ENCODE assay signal across 9 cellular contexts in the genomic region with DNA sequence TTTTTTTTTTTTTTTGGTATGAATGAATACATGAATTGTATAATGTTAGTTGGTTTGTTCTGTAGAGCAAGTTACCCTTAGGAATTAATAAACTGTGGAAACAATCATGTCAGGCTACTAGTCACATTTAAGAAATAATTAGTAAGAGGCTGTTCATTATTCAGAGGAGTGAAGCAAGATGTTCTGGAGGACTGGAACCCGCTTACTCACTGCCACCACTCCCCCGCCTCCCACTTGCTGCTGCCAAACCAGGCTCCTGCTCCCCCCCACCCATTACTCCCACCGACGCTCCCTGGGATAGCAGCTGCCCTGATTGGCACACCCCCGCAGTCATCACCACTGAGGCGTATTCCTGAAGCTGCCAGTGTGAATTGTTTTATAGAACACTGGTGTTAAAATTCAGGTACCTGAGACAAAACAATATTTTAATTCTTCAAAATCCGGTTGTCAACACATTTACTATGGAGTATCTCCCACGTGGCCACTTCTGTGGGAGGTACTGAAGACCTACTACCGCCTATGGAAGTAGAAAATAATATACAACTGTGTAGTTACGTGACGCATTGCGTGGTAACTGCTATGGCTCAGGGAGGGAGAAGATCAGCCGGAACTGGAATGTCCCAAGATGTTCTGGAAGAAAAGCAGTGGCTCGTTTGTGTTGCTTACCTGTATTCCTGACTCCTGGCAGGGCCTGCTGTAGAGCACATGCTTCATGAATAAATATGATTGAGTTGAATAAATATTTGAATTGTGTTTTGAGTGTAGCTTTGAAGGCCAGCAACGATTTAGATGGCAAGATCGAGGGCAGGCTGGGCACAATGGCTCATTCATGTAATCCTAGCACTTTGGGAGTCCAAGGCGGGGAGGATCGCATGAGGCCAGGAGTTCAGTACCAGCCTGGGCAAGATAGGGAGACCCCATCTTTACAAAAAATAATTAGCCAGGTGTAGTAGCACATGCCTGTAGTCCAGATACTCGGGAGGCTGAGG. TPM values are rescaled to one million over a fixed set of nuclear protein-coding genes. Genes with fewer than 3 reads are reported as not detected.
A peak's percentile ranks its signal among the peaks of the same experiment; 100 is the strongest.
DNase-seq lines count a peak whose midpoint lies in the region; ATAC-seq and TF ChIP-seq lines count a peak whose summit lies in the region.
"Had no signal": no experiment of that assay in that cellular context is flagged by ENCODE, and none has a peak within 500 bp of the region (broad histone marks: within the 10 kb centered on the region; RNA-seq: fewer than 3 reads in every experiment).

No MANE protein-coding gene starts in this region.

- peak overlapping the region; percentile 27 to 48 for H3K27ac ChIP-seq in testis
- H3K27ac ChIP-seq: cardiac muscle cell had no signal

- no peak for TF ChIP-seq CTCF in testis (IDR thresholded peaks at IDR 0.05)

- H3K4me1 Mint-ChIP-seq in activated naive CD8-positive, alpha-beta T cell (ENCODE audit: low read depth), result peaks cover 14% of the 10 kb centered on the region

- H3K36me3 Mint-ChIP-seq in activated naive CD8-positive, alpha-beta T cell, result peaks cover 17% of the 10 kb centered on the region

- H3K4me1 ChIP-seq in testis, result peaks cover 11% of the 10 kb centered on the region

- H3K27me3 ChIP-seq in testis, result no peaks in the 10 kb centered on the region
- H3K27me3 ChIP-seq: cardiac muscle cell had no signal

- TF ChIP-seq POLR2A in testis (IDR thresholded peaks at IDR 0.05), result no peak

- H3K4me3 Mint-ChIP-seq in activated naive CD8-positive, alpha-beta T cell, result peak overlapping the region; percentile 91

- H3K9me3 Mint-ChIP-seq in activated naive CD8-positive, alpha-beta T cell (ENCODE audit: low read depth), result no peaks in the 10 kb centered on the region

- no peak overlapping the region for H3K4me3 ChIP-seq in testis

- WGBS in testis, 2 donors, result 55 to 60% methylated on average over 19 of the region's 19 CpGs

- no peaks in the 10 kb centered on the region for H3K9me3 ChIP-seq in testis

- H3K36me3 ChIP-seq in testis (ENCODE audit: low read depth, missing control alignments), result no peaks in the 10 kb centered on the region

- ATAC-seq in Right ventricle myocardium superior (ENCODE audit: poor library complexity) (no peak), GM21526 (IDR thresholded peaks at IDR 0.05; ENCODE audit: low FRiP score, unreplicated experiment) (no peak), HG03354 (IDR thresholded peaks at IDR 0.05; ENCODE audit: poor library complexity, severe bottlenecking, unreplicated experiment) (no peak)

- H3K27ac Mint-ChIP-seq in activated naive CD8-positive, alpha-beta T cell, result peak overlapping the region; percentile 85

- H3K27me3 Mint-ChIP-seq in activated naive CD8-positive, alpha-beta T cell, result no peaks in the 10 kb centered on the region

- peak; percentile 45 for DNase-seq in Right ventricle myocardium superior
- DNase-seq in cardiac septum (ENCODE audit: low spot score), result no peak
- DNase-seq in iPS-NIHi7 (ENCODE audit: extremely low spot score), result peak; percentile 25
- DNase-seq in testis, result peak; percentile 86
- DNase-seq in stimulated activated naive CD4-positive, alpha-beta T cell (lab: John Stamatoyannopoulos, UW), result no peak

- intact Hi-C loops in Right ventricle myocardium superior (cut with DNase I), result loop anchor here (10.0 kb wide), 1 partner anchor 62 kb away; a partner anchor contains a TSS
- intact Hi-C loops in cardiac septum (cut with DNase I), result loop anchor here (5.0 kb wide), 1 partner anchor 60 kb away; a partner anchor contains a TSS
- intact Hi-C loops in testis (cut with DNase I; ENCODE audit: low total_unique reads), result no loop called here

RNA-seq across cellular contexts. Expression of a gene that starts 1.7 kb away (rescaled TPM):
- total RNA-seq in Right ventricle myocardium superior, result 6.5 TPM
- 8.6 TPM for total RNA-seq in cardiac septum
- total RNA-seq in testis, result 10 to 100 TPM; 68.9 to 79.9 TPM
- 23.8 TPM for polyA plus RNA-seq in testis (ENCODE audit: insufficient read depth, low read depth, low replicate concordance)

Comparison
In these comparisons a context has a peak if more than half of its experiments do, and no peak if none do; other contexts are left out.
1. DNase-seq: peak in Right ventricle myocardium superior (single experiment), iPS-NIHi7 (single experiment) and testis (single experiment); none in cardiac septum (single experiment) and stimulated activated naive CD4-positive, alpha-beta T cell (0 of 6).